Comparison of ENCODE assay signal across 17 cellular contexts in the genomic region with DNA sequence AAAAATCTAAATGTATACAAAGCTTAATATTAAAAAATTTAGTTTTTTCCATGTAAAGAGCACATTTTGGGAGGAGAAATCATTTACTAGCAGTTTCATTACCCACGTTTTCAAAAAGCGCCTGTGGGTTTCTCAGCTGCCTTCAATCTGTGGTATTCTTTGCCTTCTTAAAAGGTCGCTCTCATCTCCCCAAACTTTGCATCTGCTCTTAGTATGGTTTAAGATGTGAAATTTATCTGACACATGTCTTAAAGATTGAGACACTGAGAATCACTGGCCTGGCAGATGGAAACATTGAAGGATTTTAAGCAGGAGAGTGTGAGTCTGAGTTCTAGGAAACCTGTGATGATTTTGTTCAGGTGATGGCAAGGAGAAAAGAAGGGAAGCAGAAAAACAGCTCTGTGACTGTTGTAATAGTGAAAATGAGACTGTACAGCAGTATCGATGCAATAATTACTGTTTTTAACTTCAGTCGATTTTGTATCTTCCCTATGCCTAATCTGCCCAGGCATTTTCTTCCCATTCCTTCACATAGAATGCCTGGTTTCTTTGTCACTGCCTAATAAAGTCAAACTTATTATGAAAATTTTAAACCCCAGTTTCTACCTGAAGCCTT.
DNase-seq lines count a peak whose midpoint lies in the region; ATAC-seq and TF ChIP-seq lines count a peak whose summit lies in the region.
"Had no signal": no experiment of that assay in that cellular context is flagged by ENCODE, and none has a peak within 500 bp of the region (broad histone marks: within the 10 kb centered on the region; RNA-seq: fewer than 3 reads in every experiment).

No MANE protein-coding gene starts in this region.

- peak overlapping the region; percentile 41 for H3K4me2 ChIP-seq in KMS-11
- H3K4me2 ChIP-seq: smooth muscle cell had no signal

- DNase-seq in activated CD8-positive, alpha-beta T cell treated with anti-CD3 and anti-CD28 coated beads for 36 hours = peak; percentile 6
- DNase-seq in activated CD8-positive, alpha-beta T cell treated with anti-CD3 and anti-CD28 coated beads, Interleukin-2, amount 10 ng/mL, durations not matched to agents 7 days and 5 days = no peak
- DNase-seq in activated effector memory CD4-positive, alpha-beta T cell treated with Interleukin-2 at 50 U/mL for 16 hours = no peak
- DNase-seq in Calu3 (no peak), cardiac septum (ENCODE audit: low spot score) (no peak)
- DNase-seq: Caco-2; effector CD8-positive, alpha-beta T cell; NCI-H1930; NCI-H774; occipital lobe; RPMI8226 had no signal

- TF ChIP-seq CTCF in activated CD8-positive, alpha-beta T cell treated with anti-CD3 and anti-CD28 coated beads for 36 hours (IDR thresholded peaks at IDR 0.05) = no peak
- TF ChIP-seq CTCF in KMS-11 (conservative IDR thresholded peaks at IDR 0.05; ENCODE audit: low read depth, low read length) = no peak
- no peak for TF ChIP-seq CTCF in Calu3 (IDR thresholded peaks at IDR 0.05; ENCODE audit: unreplicated experiment)

- no peak overlapping the region for H2AFZ ChIP-seq in KMS-11 (ENCODE audit: low read depth)

- no TSS peak for BruUV-seq in Calu3 (replicated peaks; lab: Mats Ljungman, UMichigan)

- no peaks in the 10 kb centered on the region for H4K20me1 ChIP-seq in KMS-11 (ENCODE audit: insufficient read depth)

- H3K4me1 Mint-ChIP-seq in activated CD8-positive, alpha-beta T cell treated with anti-CD3 and anti-CD28 coated beads for 36 hours (ENCODE audit: low read depth) = peaks cover 8% of the 10 kb centered on the region
- peaks cover 5% of the 10 kb centered on the region for H3K4me1 Mint-ChIP-seq in activated CD8-positive, alpha-beta T cell treated with anti-CD3 and anti-CD28 coated beads, Interleukin-2, amount 10 ng/mL, durations not matched to agents 7 days and 5 days (ENCODE audit: low read depth)
- peaks cover 12% of the 10 kb centered on the region for H3K4me1 Mint-ChIP-seq in stimulated activated naive CD8-positive, alpha-beta T cell treated with anti-CD3 and anti-CD28 coated beads, Interleukin-15, Interleukin-2, amounts not matched to agents 100 ng/mL and 50 ng/mL, for 24 hours (ENCODE audit: low read depth)
- peaks cover 8% of the 10 kb centered on the region for H3K4me1 Mint-ChIP-seq in Calu3 (ENCODE audit: low read depth, unreplicated experiment)

- H3K27me3 ChIP-seq in KMS-11 (ENCODE audit: insufficient read depth, low read depth) = no peaks in the 10 kb centered on the region

- no peaks in the 10 kb centered on the region for H3K27me3 Mint-ChIP-seq in activated CD8-positive, alpha-beta T cell treated with anti-CD3 and anti-CD28 coated beads for 36 hours
- no peaks in the 10 kb centered on the region for H3K27me3 Mint-ChIP-seq in activated CD8-positive, alpha-beta T cell treated with anti-CD3 and anti-CD28 coated beads, Interleukin-2, amount 10 ng/mL, durations not matched to agents 7 days and 5 days (ENCODE audit: low read depth)
- no peaks in the 10 kb centered on the region for H3K27me3 Mint-ChIP-seq in stimulated activated naive CD8-positive, alpha-beta T cell treated with anti-CD3 and anti-CD28 coated beads, Interleukin-15, Interleukin-2, amounts not matched to agents 100 ng/mL and 50 ng/mL, for 24 hours
- H3K27me3 Mint-ChIP-seq in Calu3 (ENCODE audit: unreplicated experiment) = no peaks in the 10 kb centered on the region
- H3K27me3 Mint-ChIP-seq: activated T-helper 17 cell treated with anti-CD3 and anti-CD28 coated beads, Interleukin-2, amount 50 U/mL, for 72 hours had no signal

- H3K36me3 ChIP-seq in KMS-11 (ENCODE audit: insufficient read depth) = no peaks in the 10 kb centered on the region

- POLR2A ChIA-PET in activated CD8-positive, alpha-beta T cell treated with anti-CD3 and anti-CD28 coated beads for 36 hours (lab: Charles Lee) = no interaction called here
- POLR2A ChIA-PET in activated CD8-positive, alpha-beta T cell treated with anti-CD3 and anti-CD28 coated beads, Interleukin-2, amount 10 ng/mL, durations not matched to agents 7 days and 5 days (lab: Charles Lee) = no interaction called here

- H3K4me1 ChIP-seq in KMS-11 (ENCODE audit: low read depth, poor library complexity, severe bottlenecking) = peaks cover 33% of the 10 kb centered on the region

- peak overlapping the region; percentile 28 for H3K27ac Mint-ChIP-seq in activated CD8-positive, alpha-beta T cell treated with anti-CD3 and anti-CD28 coated beads for 36 hours
- no peak overlapping the region for H3K27ac Mint-ChIP-seq in activated CD8-positive, alpha-beta T cell treated with anti-CD3 and anti-CD28 coated beads, Interleukin-2, amount 10 ng/mL, durations not matched to agents 7 days and 5 days
- H3K27ac Mint-ChIP-seq in stimulated activated naive CD8-positive, alpha-beta T cell treated with anti-CD3 and anti-CD28 coated beads, Interleukin-15, Interleukin-2, amounts not matched to agents 100 ng/mL and 50 ng/mL, for 24 hours = peak overlapping the region; percentile 39
- H3K27ac Mint-ChIP-seq in Calu3 (ENCODE audit: unreplicated experiment) = no peak overlapping the region
- H3K27ac Mint-ChIP-seq: activated T-helper 17 cell treated with anti-CD3 and anti-CD28 coated beads, Interleukin-2, amount 50 U/mL, for 72 hours; T-helper 1 cell treated with Interleukin-12 subunit alpha and Interleukin-12 subunit beta and Interleukin-4 antibody, amounts not matched to agents 30 μg/mL and 1 μg/mL, for 36 hours had no signal

- H3K4me3 ChIP-seq in KMS-11 (IDR thresholded peaks at IDR 0.05; ENCODE audit: insufficient read depth, low read depth, low read length) = no peak overlapping the region
- H3K4me3 ChIP-seq: smooth muscle cell had no signal

- CTCF ChIA-PET in activated CD8-positive, alpha-beta T cell treated with anti-CD3 and anti-CD28 coated beads for 36 hours (lab: Charles Lee) = interaction anchor here (0.8 to 2.9 kb wide), 15 partner anchors 10 to 271 kb away, joined by 3 to 18 read pairs (median 4); no protein-coding TSS in a partner anchor
- CTCF ChIA-PET in activated CD8-positive, alpha-beta T cell treated with anti-CD3 and anti-CD28 coated beads, Interleukin-2, amount 10 ng/mL, durations not matched to agents 7 days and 5 days (lab: Charles Lee) = interaction anchor here (0.7 to 3.2 kb wide), 12 partner anchors 11 to 272 kb away, joined by 3 to 39 read pairs (median 6); a partner anchor contains a TSS
- CTCF ChIA-PET in Calu3 (lab: Charles Lee) = no interaction called here

- H3K9me3 Mint-ChIP-seq in activated CD8-positive, alpha-beta T cell treated with anti-CD3 and anti-CD28 coated beads for 36 hours = no peaks in the 10 kb centered on the region
- H3K9me3 Mint-ChIP-seq in activated CD8-positive, alpha-beta T cell treated with anti-CD3 and anti-CD28 coated beads, Interleukin-2, amount 10 ng/mL, durations not matched to agents 7 days and 5 days (ENCODE audit: insufficient read depth) = no peaks in the 10 kb centered on the region
- no peaks in the 10 kb centered on the region for H3K9me3 Mint-ChIP-seq in stimulated activated naive CD8-positive, alpha-beta T cell treated with anti-CD3 and anti-CD28 coated beads, Interleukin-15, Interleukin-2, amounts not matched to agents 100 ng/mL and 50 ng/mL, for 24 hours
- no peaks in the 10 kb centered on the region for H3K9me3 Mint-ChIP-seq in Calu3 (ENCODE audit: low read depth, unreplicated experiment)
- H3K9me3 Mint-ChIP-seq: activated T-helper 17 cell treated with anti-CD3 and anti-CD28 coated beads, Interleukin-2, amount 50 U/mL, for 72 hours; T-helper 1 cell treated with Interleukin-12 subunit alpha and Interleukin-12 subunit beta and Interleukin-4 antibody, amounts not matched to agents 30 μg/mL and 1 μg/mL, for 36 hours had no signal

- peaks cover 4% of the 10 kb centered on the region for H3K36me3 Mint-ChIP-seq in activated CD8-positive, alpha-beta T cell treated with anti-CD3 and anti-CD28 coated beads for 36 hours (ENCODE audit: low read depth)
- peaks cover 16% of the 10 kb centered on the region for H3K36me3 Mint-ChIP-seq in activated CD8-positive, alpha-beta T cell treated with anti-CD3 and anti-CD28 coated beads, Interleukin-2, amount 10 ng/mL, durations not matched to agents 7 days and 5 days (ENCODE audit: low read depth)
- peaks cover 27% of the 10 kb centered on the region for H3K36me3 Mint-ChIP-seq in stimulated activated naive CD8-positive, alpha-beta T cell treated with anti-CD3 and anti-CD28 coated beads, Interleukin-15, Interleukin-2, amounts not matched to agents 100 ng/mL and 50 ng/mL, for 24 hours (ENCODE audit: low read depth)
- H3K36me3 Mint-ChIP-seq in Calu3 (ENCODE audit: insufficient read depth, unreplicated experiment) = peaks cover 4% of the 10 kb centered on the region

- intact Hi-C loops in activated CD8-positive, alpha-beta T cell treated with anti-CD3 and anti-CD28 coated beads for 36 hours (cut with micrococcal nuclease) = loop anchor here (10.0 kb wide), 1 partner anchor 89 kb away; a partner anchor contains a TSS
- intact Hi-C loops in Calu3 (cut with micrococcal nuclease; ENCODE audit: unreplicated experiment) (loop anchor here (10.0 kb wide), 2 partner anchors 219 to 909 kb away; no protein-coding TSS in a partner anchor), cardiac septum (cut with DNase I) (loop anchor here (5.0 kb wide), 2 partner anchors 86 to 231 kb away; a partner anchor contains a TSS)

- H3K9ac ChIP-seq in KMS-11 = no peak overlapping the region

- H3K27ac ChIP-seq in KMS-11 = peak overlapping the region; percentile 24; the same call in 1 of the 2 replicates

- ATAC-seq in activated CD8-positive, alpha-beta T cell treated with anti-CD3 and anti-CD28 coated beads for 36 hours = peak; percentile 60
- ATAC-seq in activated CD8-positive, alpha-beta T cell treated with anti-CD3 and anti-CD28 coated beads, Interleukin-2, amount 10 ng/mL, durations not matched to agents 7 days and 5 days = no peak
- ATAC-seq in HG02588 (IDR thresholded peaks at IDR 0.05; ENCODE audit: unreplicated experiment) = peak; percentile 63
- ATAC-seq: activated T-helper 17 cell treated with anti-CD3 and anti-CD28 coated beads, Interleukin-2, amount 50 U/mL, for 72 hours had no signal

- H3K79me2 ChIP-seq in KMS-11 (ENCODE audit: insufficient read depth, low read depth) = peaks cover 5% of the 10 kb centered on the region; the same call in 1 of the 2 replicates

- no peak overlapping the region for H3K4me3 Mint-ChIP-seq in activated CD8-positive, alpha-beta T cell treated with anti-CD3 and anti-CD28 coated beads for 36 hours
- H3K4me3 Mint-ChIP-seq in activated CD8-positive, alpha-beta T cell treated with anti-CD3 and anti-CD28 coated beads, Interleukin-2, amount 10 ng/mL, durations not matched to agents 7 days and 5 days = no peak overlapping the region
- H3K4me3 Mint-ChIP-seq in stimulated activated naive CD8-positive, alpha-beta T cell treated with anti-CD3 and anti-CD28 coated beads, Interleukin-15, Interleukin-2, amounts not matched to agents 100 ng/mL and 50 ng/mL, for 24 hours = no peak overlapping the region
- H3K4me3 Mint-ChIP-seq in Calu3 (ENCODE audit: low read depth, unreplicated experiment) = no peak overlapping the region
- H3K4me3 Mint-ChIP-seq: activated T-helper 17 cell treated with anti-CD3 and anti-CD28 coated beads, Interleukin-2, amount 50 U/mL, for 72 hours; T-helper 1 cell treated with Interleukin-12 subunit alpha and Interleukin-12 subunit beta and Interleukin-4 antibody, amounts not matched to agents 30 μg/mL and 1 μg/mL, for 36 hours had no signal

Comparison
In these comparisons a context has a peak if more than half of its experiments do, and no peak if none do; other contexts are left out.
1. H3K27ac Mint-ChIP-seq: peak in activated CD8-positive, alpha-beta T cell treated with anti-CD3 and anti-CD28 coated beads for 36 hours (single experiment) and stimulated activated naive CD8-positive, alpha-beta T cell treated with anti-CD3 and anti-CD28 coated beads, Interleukin-15, Interleukin-2, amounts not matched to agents 100 ng/mL and 50 ng/mL, for 24 hours (single experiment); none in activated CD8-positive, alpha-beta T cell treated with anti-CD3 and anti-CD28 coated beads, Interleukin-2, amount 10 ng/mL, durations not matched to agents 7 days and 5 days (single experiment) and Calu3 (single experiment).